In genomic region chr9:91951944-91952520, GRCh38 we compare ENCODE assay signal across 25 cellular contexts. TPM values are rescaled to one million over a fixed set of nuclear protein-coding genes. Genes with fewer than 3 reads are reported as not detected.
DNase-seq lines count a peak whose midpoint lies in the region; ATAC-seq, FAIRE-seq and TF ChIP-seq lines count a peak whose summit lies in the region.
"Had no signal": no experiment of that assay in that cellular context is flagged by ENCODE, and none has a peak within 500 bp of the region (broad histone marks: within the 10 kb centered on the region; RNA-seq: fewer than 3 reads in every experiment).

No MANE protein-coding gene starts in this region.

- H3K36me3 ChIP-seq in bronchial epithelial cell (ENCODE audit: control insufficient read depth, insufficient read depth, low read length), result no peaks in the 10 kb centered on the region
- H3K36me3 ChIP-seq: BLaER1, heart left ventricle, left lung, sigmoid colon, uterus had no signal

- no peak for ATAC-seq in GM19395 (IDR thresholded peaks at IDR 0.05; ENCODE audit: unreplicated experiment)
- no peak for ATAC-seq in stimulated activated memory B cell treated with anti-CD40 and anti-IgM and Interleukin-4, amounts not matched to agents 10 μg/mL and 1 μg/mL and 100 μg/mL, for 72 hours
- ATAC-seq: esophagus mucosa, heart left ventricle, left lung, mucosa of descending colon had no signal

- no peak overlapping the region for H3K27ac Mint-ChIP-seq in stimulated activated memory B cell treated with anti-CD40 and anti-IgM and Interleukin-4, amounts not matched to agents 10 μg/mL and 1 μg/mL and 100 μg/mL, for 72 hours

- H3K36me3 Mint-ChIP-seq in stimulated activated memory B cell treated with anti-CD40 and anti-IgM and Interleukin-4, amounts not matched to agents 10 μg/mL and 1 μg/mL and 100 μg/mL, for 72 hours, result no peaks in the 10 kb centered on the region

- peaks cover 13% of the 10 kb centered on the region for H3K4me1 Mint-ChIP-seq in stimulated activated memory B cell treated with anti-CD40 and anti-IgM and Interleukin-4, amounts not matched to agents 10 μg/mL and 1 μg/mL and 100 μg/mL, for 72 hours

- H3K27me3 ChIP-seq in bronchial epithelial cell (ENCODE audit: control insufficient read depth, insufficient read depth, low read length), result peaks cover 8% of the 10 kb centered on the region
- H3K27me3 ChIP-seq: uterus had no signal

- no peak overlapping the region for H3K4me3 Mint-ChIP-seq in stimulated activated memory B cell treated with anti-CD40 and anti-IgM and Interleukin-4, amounts not matched to agents 10 μg/mL and 1 μg/mL and 100 μg/mL, for 72 hours

- TF ChIP-seq CTCF in AG10803 (conservative IDR thresholded peaks at IDR 0.05; ENCODE audit: low read length), result no peak
- no peak for TF ChIP-seq CTCF in bronchial epithelial cell (IDR thresholded peaks at IDR 0.05; ENCODE audit: insufficient read depth, low read length, severe bottlenecking)
- TF ChIP-seq CTCF in fibroblast of villous mesenchyme (IDR thresholded peaks at IDR 0.05; ENCODE audit: insufficient read depth, low read depth, low read length), result no peak

- H3K9me3 Mint-ChIP-seq in stimulated activated memory B cell treated with anti-CD40 and anti-IgM and Interleukin-4, amounts not matched to agents 10 μg/mL and 1 μg/mL and 100 μg/mL, for 72 hours, result peaks cover 3% of the 10 kb centered on the region

- peak; percentile 60 for DNase-seq in AG10803 (ENCODE audit: low read depth)
- DNase-seq in M059J (ENCODE audit: low read depth), result peak; percentile 19
- no peak for DNase-seq in bronchial epithelial cell (ENCODE audit: low read depth)
- DNase-seq in fibroblast of villous mesenchyme (ENCODE audit: low read depth), result peak; percentile 74
- DNase-seq in medulla oblongata (ENCODE audit: extremely low spot score), result no peak
- DNase-seq in SK-N-DZ (ENCODE audit: low spot score), result no peak
- DNase-seq: activated CD4-positive, alpha-beta T cell treated with anti-CD3 and anti-CD28 coated beads, Interleukin-2, amount 50 U/mL, for 4 hours; activated naive CD4-positive, alpha-beta T cell treated with Interleukin-2 at 50 U/mL for 16 hours; aorta; effector CD8-positive, alpha-beta T cell; GOT3; heart left ventricle; left lung; mucosa of descending colon; NCI-H187; NCI-H69; posterior cingulate gyrus; sigmoid colon; substantia nigra; T-helper 9 cell; uterus had no signal

- H3K27me3 Mint-ChIP-seq in stimulated activated memory B cell treated with anti-CD40 and anti-IgM and Interleukin-4, amounts not matched to agents 10 μg/mL and 1 μg/mL and 100 μg/mL, for 72 hours, result peaks cover 72% of the 10 kb centered on the region

- peak; percentile 32 for FAIRE-seq in bronchial epithelial cell (lab: Jason Lieb, UNC)

- no peak overlapping the region for H3K4me3 ChIP-seq in AG10803 (ENCODE audit: low read length)
- no peak overlapping the region for H3K4me3 ChIP-seq in bronchial epithelial cell (ENCODE audit: low read depth, low read length)
- no peak overlapping the region for H3K4me3 ChIP-seq in fibroblast of villous mesenchyme (ENCODE audit: low read depth, low read length)
- H3K4me3 ChIP-seq: BLaER1, heart left ventricle, left lung, mucosa of descending colon, sigmoid colon, uterus had no signal

RNA-seq across cellular contexts. Expression of gene ROR2, which starts 2.0 kb away (rescaled TPM):
- 0.94 and 2.9 TPM in 2 replicates for total RNA-seq in M059J (2014; rRNA removed; shearing (Covaris generic))
- total RNA-seq in bronchial epithelial cell, result 0.13 and 0.26 TPM in 2 replicates
- 3.0 and 5.2 TPM in 2 replicates for total RNA-seq in fibroblast of villous mesenchyme
- not detected in 2 replicates for polyA plus RNA-seq in SK-N-DZ (2014; cell fraction: cytosol; rRNA removed)
- 0.06 TPM in 1 of 2 replicates, not detected in the other for polyA plus RNA-seq in SK-N-DZ (2014; cell fraction: nucleus; rRNA removed)
- polyA plus RNA-seq: aorta had no signal

Comparison
In these comparisons a context has a peak if more than half of its experiments do, and no peak if none do; other contexts are left out.
1. DNase-seq: peak in AG10803 (single experiment), M059J (single experiment) and fibroblast of villous mesenchyme (single experiment); none in bronchial epithelial cell (single experiment), medulla oblongata (single experiment) and SK-N-DZ (single experiment).